ENCODE assay signal across 8 cellular contexts in the genomic region with DNA sequence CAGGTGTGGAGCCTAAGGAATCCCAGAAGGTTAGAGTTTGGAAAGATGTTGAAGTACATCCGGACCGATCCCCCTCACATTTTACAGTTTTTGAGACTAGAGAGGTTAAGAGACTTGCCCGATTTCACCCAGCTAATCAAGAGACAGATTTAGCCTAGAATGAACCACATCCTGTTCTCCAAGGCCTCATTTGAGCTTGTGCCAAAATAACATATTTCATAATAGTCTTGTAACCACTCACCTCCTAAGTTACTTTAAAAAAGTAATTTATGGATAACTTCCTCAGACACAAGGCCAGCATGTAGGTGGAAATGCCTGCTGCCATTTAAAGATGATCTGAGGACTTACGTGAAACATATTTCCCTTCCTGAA. TPM values are rescaled to one million over a fixed set of nuclear protein-coding genes. Genes with fewer than 3 reads are reported as not detected.
DNase-seq lines count a peak whose midpoint lies in the region; ATAC-seq and TF ChIP-seq lines count a peak whose summit lies in the region.

No MANE protein-coding gene starts in this region.

- no peaks in the 10 kb centered on the region for H4K20me1 ChIP-seq in GM23338 (replicated peaks; ENCODE audit: insufficient read depth)

- no peaks in the 10 kb centered on the region for H3K27me3 Mint-ChIP-seq in GM23338 (ENCODE audit: insufficient read depth, low read depth, poor library complexity)

- intact Hi-C loops in transverse colon (cut with DNase I; ENCODE audit: low total_unique reads): loop anchor here (5.0 kb wide), 1 partner anchor 142 kb away; no protein-coding TSS in a partner anchor

- H3K36me3 ChIP-seq in transverse colon: no peaks in the 10 kb centered on the region
- H3K36me3 ChIP-seq in GM23338 (ENCODE audit: insufficient read depth): no peaks in the 10 kb centered on the region

- peaks cover 39% of the 10 kb centered on the region for H3K4me1 ChIP-seq in foreskin keratinocyte
- peaks cover 0 to 30% (median 1%) of the 10 kb centered on the region in 4 donors for H3K4me1 ChIP-seq in transverse colon
- H3K4me1 ChIP-seq in GM23338 (ENCODE audit: insufficient read depth): no peaks in the 10 kb centered on the region

- H3K4me3 ChIP-seq in transverse colon: no peak overlapping the region
- no peak overlapping the region for H3K4me3 ChIP-seq in GM23338

- TF ChIP-seq POLR2A in transverse colon (IDR thresholded peaks at IDR 0.05): no peak

- DNase-seq in foreskin keratinocyte (peak; percentile 84 to 91), transverse colon (no peak), GM23338 (ENCODE audit: low spot score) (no peak), DMS 273 treated with DMSO at 0.1 percent for 48 hours (lab: John Stamatoyannopoulos, UW) (no peak)

- no peaks in the 10 kb centered on the region for H3F3A ChIP-seq in GM23338 (replicated peaks; ENCODE audit: low read depth)

- H3K4me3 Mint-ChIP-seq in GM23338: no peak overlapping the region

- H3K4me1 Mint-ChIP-seq in GM23338: peaks cover 11% of the 10 kb centered on the region

- in situ Hi-C loops in transverse colon (cut with MboI; ENCODE audit: low pct_ligation_motif_present in 1 of 4, low pct_unique_long_range_greater_than_20kb in 1 of 4, low sequenced_read_pairs in 3 of 4): loop anchor here in 3 of 4 donors (25.0 kb wide), 2 partner anchors 137 to 262 kb away; no protein-coding TSS in a partner anchor

- ATAC-seq in GM18517 (IDR thresholded peaks at IDR 0.05; ENCODE audit: unreplicated experiment) (peak; percentile 36), HG03097 (IDR thresholded peaks at IDR 0.05; ENCODE audit: low FRiP score, unreplicated experiment) (peak; percentile 28), SK-N-SH treated with all-trans-retinoic acid at 6 μM for 48 hours (peak; percentile 50), foreskin keratinocyte (peak; percentile 60), HG02840 (IDR thresholded peaks at IDR 0.05; ENCODE audit: low FRiP score, unreplicated experiment) (no peak), GM23338 (no peak)

- no peaks in the 10 kb centered on the region for H3K79me2 ChIP-seq in GM23338 (replicated peaks; ENCODE audit: insufficient read depth)

- H3K4me2 ChIP-seq in GM23338: no peak overlapping the region

- TF ChIP-seq CTCF in foreskin keratinocyte (conservative IDR thresholded peaks at IDR 0.05) (no peak), transverse colon (IDR thresholded peaks at IDR 0.05) (no peak), GM23338 (conservative IDR thresholded peaks at IDR 0.05; ENCODE audit: low read depth in 2 of 2) (no peak)

- H3K27ac Mint-ChIP-seq in GM23338: no peak overlapping the region

- H3K9me2 ChIP-seq in GM23338 (ENCODE audit: insufficient read depth): no peaks in the 10 kb centered on the region

- TF ChIP-seq EP300 in transverse colon (IDR thresholded peaks at IDR 0.05; ENCODE audit: low read depth): no peak

- H3K27me3 ChIP-seq in foreskin keratinocyte (no peaks in the 10 kb centered on the region), transverse colon (no peaks in the 10 kb centered on the region), GM23338 (ENCODE audit: insufficient read depth) (no peaks in the 10 kb centered on the region)

- no peaks in the 10 kb centered on the region for H3K36me3 Mint-ChIP-seq in GM23338 (ENCODE audit: low read depth)

- 49 to 55% methylated on average over 4 of the region's 4 CpGs for WGBS in transverse colon (ENCODE audit: low coverage in 1 of 2), 2 donors

- H3K9me3 ChIP-seq in transverse colon: no peaks in the 10 kb centered on the region

- H2AFZ ChIP-seq in GM23338: no peak overlapping the region

- H3K9me3 Mint-ChIP-seq in GM23338: no peaks in the 10 kb centered on the region

- peak overlapping the region; percentile 69 for H3K27ac ChIP-seq in foreskin keratinocyte
- H3K27ac ChIP-seq in transverse colon: peak overlapping the region; percentile 50 to 68 (median 58)
- H3K27ac ChIP-seq in GM23338 (ENCODE audit: low read depth): no peak overlapping the region

TF ChIP-seq in SK-N-SH treated with all-trans-retinoic acid at 6 μM for 48 hours, 23 proteins besides CTCF, POLR2A, EP300 and RAD21 (continues in another document):
- TF ChIP-seq ZNF70 (CRISPR knock-in tag; IDR thresholded peaks at IDR 0.05) (no peak), TCF4 (CRISPR knock-in tag; IDR thresholded peaks at IDR 0.05; ENCODE audit: borderline replicate concordance) (no peak), ARNTL (CRISPR knock-in tag; IDR thresholded peaks at IDR 0.05; ENCODE audit: borderline replicate concordance, low read depth) (no peak), ZFP30 (CRISPR knock-in tag; IDR thresholded peaks at IDR 0.05) (no peak), GLIS3 (CRISPR knock-in tag; IDR thresholded peaks at IDR 0.05) (no peak), OSR1 (CRISPR knock-in tag; IDR thresholded peaks at IDR 0.05) (no peak), ESRRG (CRISPR knock-in tag; IDR thresholded peaks at IDR 0.05) (no peak), BACH2 (CRISPR knock-in tag; IDR thresholded peaks at IDR 0.05; ENCODE audit: borderline replicate concordance) (no peak), ZFP3 (CRISPR knock-in tag; IDR thresholded peaks at IDR 0.05) (no peak)
- TF ChIP-seq, protein P1, sequence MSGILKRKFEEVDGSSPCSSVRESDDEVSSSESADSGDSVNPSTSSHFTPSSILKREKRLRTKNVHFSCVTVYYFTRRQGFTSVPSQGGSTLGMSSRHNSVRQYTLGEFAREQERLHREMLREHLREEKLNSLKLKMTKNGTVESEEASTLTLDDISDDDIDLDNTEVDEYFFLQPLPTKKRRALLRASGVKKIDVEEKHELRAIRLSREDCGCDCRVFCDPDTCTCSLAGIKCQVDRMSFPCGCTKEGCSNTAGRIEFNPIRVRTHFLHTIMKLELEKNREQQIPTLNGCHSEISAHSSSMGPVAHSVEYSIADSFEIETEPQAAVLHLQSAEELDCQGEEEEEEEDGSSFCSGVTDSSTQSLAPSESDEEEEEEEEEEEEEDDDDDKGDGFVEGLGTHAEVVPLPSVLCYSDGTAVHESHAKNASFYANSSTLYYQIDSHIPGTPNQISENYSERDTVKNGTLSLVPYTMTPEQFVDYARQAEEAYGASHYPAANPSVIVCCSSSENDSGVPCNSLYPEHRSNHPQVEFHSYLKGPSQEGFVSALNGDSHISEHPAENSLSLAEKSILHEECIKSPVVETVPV (CRISPR knock-in tag; IDR thresholded peaks at IDR 0.05): no peak
- TF ChIP-seq, protein P2, sequence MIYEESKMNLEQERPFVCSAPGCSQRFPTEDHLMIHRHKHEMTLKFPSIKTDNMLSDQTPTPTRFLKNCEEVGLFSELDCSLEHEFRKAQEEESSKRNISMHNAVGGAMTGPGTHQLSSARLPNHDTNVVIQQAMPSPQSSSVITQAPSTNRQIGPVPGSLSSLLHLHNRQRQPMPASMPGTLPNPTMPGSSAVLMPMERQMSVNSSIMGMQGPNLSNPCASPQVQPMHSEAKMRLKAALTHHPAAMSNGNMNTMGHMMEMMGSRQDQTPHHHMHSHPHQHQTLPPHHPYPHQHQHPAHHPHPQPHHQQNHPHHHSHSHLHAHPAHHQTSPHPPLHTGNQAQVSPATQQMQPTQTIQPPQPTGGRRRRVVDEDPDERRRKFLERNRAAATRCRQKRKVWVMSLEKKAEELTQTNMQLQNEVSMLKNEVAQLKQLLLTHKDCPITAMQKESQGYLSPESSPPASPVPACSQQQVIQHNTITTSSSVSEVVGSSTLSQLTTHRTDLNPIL (CRISPR knock-in tag; IDR thresholded peaks at IDR 0.05; ENCODE audit: low read depth): no peak

TF ChIP-seq in GM23338, 12 proteins besides CTCF, POLR2A, EP300 and RAD21 (continues in another document):
- TF ChIP-seq ZNF114 (CRISPR knock-in tag; IDR thresholded peaks at IDR 0.05) (no peak), STAT1 (IDR thresholded peaks at IDR 0.05; ENCODE audit: unreplicated experiment) (no peak), EZH2phosphoT487 (IDR thresholded peaks at IDR 0.05; ENCODE audit: unreplicated experiment) (no peak)

RNA-seq across cellular contexts. Expression of a gene that starts 39.8 kb away (rescaled TPM):
- 37.5 and 57.1 TPM in 2 replicates for total RNA-seq in foreskin keratinocyte
- polyA plus RNA-seq in foreskin keratinocyte: 12.4 and 15.7 TPM in 2 replicates
- 10 to 100 TPM in 2 of 4 donors, 1 to 10 TPM in 2; 5.2 to 21.8 (median 13.0) TPM for total RNA-seq in transverse colon
- 4.0 and 5.0 TPM in 2 replicates for total RNA-seq in GM23338 (2014; rRNA removed; shearing (Covaris generic))
- polyA plus RNA-seq in GM23338 (2016; fragmentation: Nextera tagmentation; extraction: Ambion mirVana): 3.7 and 4.3 TPM in 2 replicates

Comparison
In these comparisons a context has a peak if more than half of its experiments do, and no peak if none do; other contexts are left out.
1. ATAC-seq: peak in GM18517 (single experiment), HG03097 (single experiment), SK-N-SH treated with all-trans-retinoic acid at 6 μM for 48 hours (single experiment) and foreskin keratinocyte (single experiment); none in HG02840 (single experiment) and GM23338 (single experiment).
2. DNase-seq: peak in foreskin keratinocyte (2 of 2); none in transverse colon (single experiment), GM23338 (single experiment) and DMS 273 treated with DMSO at 0.1 percent for 48 hours (single experiment).